18 cellular contexts compared by ENCODE assay signal in genomic region chr17:55434721-55435120, GRCh38. TPM values are rescaled to one million over a fixed set of nuclear protein-coding genes. Genes with fewer than 3 reads are reported as not detected.
DNase-seq lines count a peak whose midpoint lies in the region; ATAC-seq and TF ChIP-seq lines count a peak whose summit lies in the region.
"Had no signal": no experiment of that assay in that cellular context is flagged by ENCODE, and none has a peak within 500 bp of the region (broad histone marks: within the 10 kb centered on the region; RNA-seq: fewer than 3 reads in every experiment).

No MANE protein-coding gene starts in this region.

- TF ChIP-seq CTCF in GM13976 (IDR thresholded peaks at IDR 0.05; ENCODE audit: borderline replicate concordance, control extremely low read depth, extremely low read depth, insufficient read depth, missing control alignments) = no peak

- H3K27ac Mint-ChIP-seq in activated naive CD4-positive, alpha-beta T cell treated with anti-CD3 and anti-CD28 coated beads for 36 hours = no peak overlapping the region
- no peak overlapping the region for H3K27ac Mint-ChIP-seq in activated naive CD4-positive, alpha-beta T cell treated with anti-CD3 and anti-CD28 coated beads, Interleukin-2, amount 10 ng/mL, durations not matched to agents 7 days and 5 days
- H3K27ac Mint-ChIP-seq: activated CD4-positive, alpha-beta T cell treated with anti-CD3 and anti-CD28 coated beads, Interleukin-2, amount 10 ng/mL, durations not matched to agents 24 days and 14 days; activated T-helper 2 cell treated with anti-CD3 and anti-CD28 coated beads, Interferon-gamma antibody, Interleukin-2, Interleukin-4, amounts not matched to agents 10 μg/mL and 5 μg/mL and 100 μg/mL, durations not matched to agents 14 hours and 24 hours and 36 hours had no signal

- in situ Hi-C loops in GM13976 (cut with MboI; ENCODE audit: low sequenced_read_pairs, unreplicated experiment) = no loop called here

- peak; percentile 88 for ATAC-seq in stimulated activated naive CD8-positive, alpha-beta T cell treated with anti-CD3 and anti-CD28 coated beads, Interleukin-15, Interleukin-2, amounts not matched to agents 100 U/mL and 50 U/mL, for 24 hours
- no peak for ATAC-seq in HG03139 (IDR thresholded peaks at IDR 0.05; ENCODE audit: unreplicated experiment)
- ATAC-seq: lower lobe of right lung had no signal

- CTCF ChIA-PET in activated naive CD4-positive, alpha-beta T cell treated with anti-CD3 and anti-CD28 coated beads for 36 hours (lab: Charles Lee) = interaction anchor here (0.6 to 1.1 kb wide), 2 partner anchors 25 to 442 kb away, joined by 3 read pairs; no protein-coding TSS in a partner anchor
- CTCF ChIA-PET in activated naive CD4-positive, alpha-beta T cell treated with anti-CD3 and anti-CD28 coated beads, Interleukin-2, amount 10 ng/mL, durations not matched to agents 7 days and 5 days (lab: Charles Lee) = no interaction called here

- no peaks in the 10 kb centered on the region for H3K36me3 Mint-ChIP-seq in activated naive CD4-positive, alpha-beta T cell treated with anti-CD3 and anti-CD28 coated beads for 36 hours (ENCODE audit: low read depth)
- no peaks in the 10 kb centered on the region for H3K36me3 Mint-ChIP-seq in activated naive CD4-positive, alpha-beta T cell treated with anti-CD3 and anti-CD28 coated beads, Interleukin-2, amount 10 ng/mL, durations not matched to agents 7 days and 5 days
- H3K36me3 Mint-ChIP-seq: naive B cell had no signal

- peak; percentile 33 for DNase-seq in activated naive CD4-positive, alpha-beta T cell treated with anti-CD3 and anti-CD28 coated beads for 36 hours
- DNase-seq in activated naive CD4-positive, alpha-beta T cell treated with anti-CD3 and anti-CD28 coated beads, Interleukin-2, amount 10 ng/mL, durations not matched to agents 7 days and 5 days = no peak
- DNase-seq in HT1080 (ENCODE audit: low read depth) (peak; percentile 51), epithelial cell of prostate (ENCODE audit: low read depth, low spot score) (no peak), GM13976 (ENCODE audit: low spot score) (no peak), SIG-M5 (lab: John Stamatoyannopoulos, UW) (no peak)
- DNase-seq in stimulated activated naive CD8-positive, alpha-beta T cell treated with anti-CD3 and anti-CD28 coated beads, Interleukin-15, Interleukin-2, amounts not matched to agents 100 U/mL and 50 U/mL, for 24 hours = no peak
- DNase-seq: activated CD4-positive, alpha-beta T cell treated with anti-CD3 and anti-CD28 coated beads, Interleukin-2, amount 10 ng/mL, durations not matched to agents 24 days and 14 days; COR-L47; GDM1; H7; Karpas-422; lower lobe of right lung; naive B cell; NCI-H1436 treated with DMSO at 0.1 percent for 48 hours; T-helper 9 cell had no signal

- H3K27me3 Mint-ChIP-seq in activated naive CD4-positive, alpha-beta T cell treated with anti-CD3 and anti-CD28 coated beads for 36 hours (ENCODE audit: low read depth) = peaks cover 4% of the 10 kb centered on the region
- no peaks in the 10 kb centered on the region for H3K27me3 Mint-ChIP-seq in activated naive CD4-positive, alpha-beta T cell treated with anti-CD3 and anti-CD28 coated beads, Interleukin-2, amount 10 ng/mL, durations not matched to agents 7 days and 5 days

- H3K4me1 Mint-ChIP-seq in activated naive CD4-positive, alpha-beta T cell treated with anti-CD3 and anti-CD28 coated beads for 36 hours (ENCODE audit: low read depth) = peaks cover 38% of the 10 kb centered on the region
- H3K4me1 Mint-ChIP-seq in activated naive CD4-positive, alpha-beta T cell treated with anti-CD3 and anti-CD28 coated beads, Interleukin-2, amount 10 ng/mL, durations not matched to agents 7 days and 5 days = peaks cover 19% of the 10 kb centered on the region

- H3K27ac ChIP-seq in epithelial cell of prostate = peak overlapping the region; percentile 91
- H3K27ac ChIP-seq: lower lobe of right lung had no signal

- intact Hi-C loops in activated naive CD4-positive, alpha-beta T cell treated with anti-CD3 and anti-CD28 coated beads for 36 hours (cut with micrococcal nuclease) = loop anchor here (5.0 kb wide), 1 partner anchor 588 kb away; no protein-coding TSS in a partner anchor

- no peaks in the 10 kb centered on the region for H3K9me3 Mint-ChIP-seq in activated naive CD4-positive, alpha-beta T cell treated with anti-CD3 and anti-CD28 coated beads for 36 hours
- no peaks in the 10 kb centered on the region for H3K9me3 Mint-ChIP-seq in activated naive CD4-positive, alpha-beta T cell treated with anti-CD3 and anti-CD28 coated beads, Interleukin-2, amount 10 ng/mL, durations not matched to agents 7 days and 5 days
- H3K9me3 Mint-ChIP-seq: activated T-helper 2 cell treated with anti-CD3 and anti-CD28 coated beads, Interferon-gamma antibody, Interleukin-2, Interleukin-4, amounts not matched to agents 10 μg/mL and 5 μg/mL and 100 μg/mL, durations not matched to agents 14 hours and 24 hours and 36 hours had no signal

- no peak overlapping the region for H3K4me3 Mint-ChIP-seq in activated naive CD4-positive, alpha-beta T cell treated with anti-CD3 and anti-CD28 coated beads for 36 hours
- no peak overlapping the region for H3K4me3 Mint-ChIP-seq in activated naive CD4-positive, alpha-beta T cell treated with anti-CD3 and anti-CD28 coated beads, Interleukin-2, amount 10 ng/mL, durations not matched to agents 7 days and 5 days
- H3K4me3 Mint-ChIP-seq: activated CD4-positive, alpha-beta T cell treated with anti-CD3 and anti-CD28 coated beads, Interleukin-2, amount 10 ng/mL, durations not matched to agents 24 days and 14 days had no signal

RNA-seq across cellular contexts. Expression of gene MMD, which starts 13.1 kb away (rescaled TPM):
- total RNA-seq in activated naive CD4-positive, alpha-beta T cell treated with anti-CD3 and anti-CD28 coated beads for 36 hours = 10 to 100 TPM; 26.2 to 27.7 TPM
- 6.4 and 13.6 TPM in 2 replicates for total RNA-seq in HT1080 (2014; rRNA removed; shearing (Covaris generic))
- 17.3 and 17.8 TPM in 2 replicates for polyA plus RNA-seq in HT1080 (2015; cell fraction: cytosol; rRNA removed)
- polyA plus RNA-seq in HT1080 (2015; cell fraction: nucleus; rRNA removed) = 6.7 and 8.4 TPM in 2 replicates

Comparison
In these comparisons a context has a peak if more than half of its experiments do, and no peak if none do; other contexts are left out.
1. DNase-seq: peak in activated naive CD4-positive, alpha-beta T cell treated with anti-CD3 and anti-CD28 coated beads for 36 hours (single experiment) and HT1080 (single experiment); none in activated naive CD4-positive, alpha-beta T cell treated with anti-CD3 and anti-CD28 coated beads, Interleukin-2, amount 10 ng/mL, durations not matched to agents 7 days and 5 days (single experiment), epithelial cell of prostate (single experiment), stimulated activated naive CD8-positive, alpha-beta T cell treated with anti-CD3 and anti-CD28 coated beads, Interleukin-15, Interleukin-2, amounts not matched to agents 100 U/mL and 50 U/mL, for 24 hours (single experiment), GM13976 (single experiment) and SIG-M5 (single experiment).